In genomic region chr11:12149672-12150225, GRCh38 we compare ENCODE assay signal across 8 cellular contexts. TPM values are rescaled to one million over a fixed set of nuclear protein-coding genes. Genes with fewer than 3 reads are reported as not detected.
A peak's percentile ranks its signal among the peaks of the same experiment; 100 is the strongest.
DNase-seq lines count a peak whose midpoint lies in the region; ATAC-seq and TF ChIP-seq lines count a peak whose summit lies in the region.

No MANE protein-coding gene starts in this region.

- H3K4me1 Mint-ChIP-seq in T-helper 1 cell treated with Interleukin-12 subunit alpha and Interleukin-12 subunit beta and Interleukin-4 antibody, amounts not matched to agents 30 μg/mL and 1 μg/mL, for 36 hours (ENCODE audit: low read depth), result peaks cover 75% of the 10 kb centered on the region

- peaks cover 7% of the 10 kb centered on the region for H3K4me1 ChIP-seq in effector memory CD4-positive, alpha-beta T cell (ENCODE audit: control insufficient read depth, insufficient read depth, low read length, poor library complexity, severe bottlenecking)

- no peak overlapping the region for H3K27ac ChIP-seq in effector memory CD4-positive, alpha-beta T cell (ENCODE audit: insufficient read depth, low read length, poor library complexity, severe bottlenecking)

- TF ChIP-seq CTCF in fibroblast of villous mesenchyme (IDR thresholded peaks at IDR 0.05; ENCODE audit: insufficient read depth, low read depth, low read length), result no peak

- H3K27me3 Mint-ChIP-seq in T-helper 1 cell treated with Interleukin-12 subunit alpha and Interleukin-12 subunit beta and Interleukin-4 antibody, amounts not matched to agents 30 μg/mL and 1 μg/mL, for 36 hours (ENCODE audit: low read depth), result no peaks in the 10 kb centered on the region

- peak; percentile 87 for DNase-seq in CD1c-positive myeloid dendritic cell (ENCODE audit: extremely low spot score)
- DNase-seq in fibroblast of villous mesenchyme (ENCODE audit: low read depth), result peak; percentile 44
- no peak for DNase-seq in NCI-H146 treated with DMSO at 0.1 percent for 48 hours (lab: John Stamatoyannopoulos, UW; ENCODE audit: unreplicated experiment)
- DNase-seq in effector memory CD4-positive, alpha-beta T cell, result no peak

- H3K4me3 Mint-ChIP-seq in T-helper 1 cell treated with Interleukin-12 subunit alpha and Interleukin-12 subunit beta and Interleukin-4 antibody, amounts not matched to agents 30 μg/mL and 1 μg/mL, for 36 hours, result peak overlapping the region; percentile 64

- H3K27me3 ChIP-seq in effector memory CD4-positive, alpha-beta T cell (replicated peaks; ENCODE audit: control insufficient read depth, insufficient read depth, low read length, poor library complexity, severe bottlenecking), result no peaks in the 10 kb centered on the region

- peaks cover 25% of the 10 kb centered on the region for H3K36me3 Mint-ChIP-seq in T-helper 1 cell treated with Interleukin-12 subunit alpha and Interleukin-12 subunit beta and Interleukin-4 antibody, amounts not matched to agents 30 μg/mL and 1 μg/mL, for 36 hours (ENCODE audit: low read depth)

- no peaks in the 10 kb centered on the region for H3K36me3 ChIP-seq in effector memory CD4-positive, alpha-beta T cell (ENCODE audit: control insufficient read depth, insufficient read depth, low read length)

- ATAC-seq in GM19463 (IDR thresholded peaks at IDR 0.05; ENCODE audit: unreplicated experiment) (peak; percentile 69), HG02840 (IDR thresholded peaks at IDR 0.05; ENCODE audit: low FRiP score, unreplicated experiment) (no peak), HG03439 (IDR thresholded peaks at IDR 0.05; ENCODE audit: unreplicated experiment) (no peak)

- peak overlapping the region; percentile 87 for H3K27ac Mint-ChIP-seq in T-helper 1 cell treated with Interleukin-12 subunit alpha and Interleukin-12 subunit beta and Interleukin-4 antibody, amounts not matched to agents 30 μg/mL and 1 μg/mL, for 36 hours

- H3K4me3 ChIP-seq in fibroblast of villous mesenchyme (ENCODE audit: low read depth, low read length), result no peak overlapping the region
- H3K4me3 ChIP-seq in effector memory CD4-positive, alpha-beta T cell (ENCODE audit: insufficient read depth, low read depth, low read length, poor library complexity, severe bottlenecking), result no peak overlapping the region

- no peaks in the 10 kb centered on the region for H3K9me3 ChIP-seq in effector memory CD4-positive, alpha-beta T cell (ENCODE audit: control insufficient read depth, low read length)

- H3K9me3 Mint-ChIP-seq in T-helper 1 cell treated with Interleukin-12 subunit alpha and Interleukin-12 subunit beta and Interleukin-4 antibody, amounts not matched to agents 30 μg/mL and 1 μg/mL, for 36 hours, result no peaks in the 10 kb centered on the region

RNA-seq across cellular contexts. Expression of gene MICAL2, which starts 39.4 kb away (rescaled TPM):
- 164 and 323 TPM in 2 replicates for total RNA-seq in fibroblast of villous mesenchyme

Comparison
In these comparisons a context has a peak if more than half of its experiments do, and no peak if none do; other contexts are left out.
1. DNase-seq: peak in CD1c-positive myeloid dendritic cell (single experiment) and fibroblast of villous mesenchyme (single experiment); none in NCI-H146 treated with DMSO at 0.1 percent for 48 hours (single experiment) and effector memory CD4-positive, alpha-beta T cell (0 of 3).